Comparison of ENCODE assay signal across 24 cellular contexts in genomic region chr3:122936986-122937385, GRCh38.
A peak's percentile ranks its signal among the peaks of the same experiment; 100 is the strongest.
DNase-seq lines count a peak whose midpoint lies in the region; ATAC-seq and TF ChIP-seq lines count a peak whose summit lies in the region.
"Had no signal": no experiment of that assay in that cellular context is flagged by ENCODE, and none has a peak within 500 bp of the region (broad histone marks: within the 10 kb centered on the region; RNA-seq: fewer than 3 reads in every experiment).

No MANE protein-coding gene starts in this region.

- H4K20me1 ChIP-seq in osteoblast (ENCODE audit: insufficient read depth, low read length), result no peaks in the 10 kb centered on the region

- H3K36me3 ChIP-seq in osteoblast (ENCODE audit: insufficient read depth, low read length), result no peaks in the 10 kb centered on the region
- H3K36me3 ChIP-seq: HAP-1, MG63 had no signal

- no peaks in the 10 kb centered on the region for H3K27me3 ChIP-seq in right cardiac atrium (ENCODE audit: control insufficient read depth, insufficient read depth)
- peaks cover 30% of the 10 kb centered on the region for H3K27me3 ChIP-seq in osteoblast (ENCODE audit: insufficient read depth, low read length)
- H3K27me3 ChIP-seq in foreskin keratinocyte, result peaks cover 5% of the 10 kb centered on the region
- H3K27me3 ChIP-seq: MG63 had no signal

- H2AFZ ChIP-seq in osteoblast (ENCODE audit: low read length), result no peak overlapping the region

- 85% methylated on average over 5 of the region's 5 CpGs for WGBS in right cardiac atrium

- TF ChIP-seq CTCF in osteoblast (IDR thresholded peaks at IDR 0.05; ENCODE audit: extremely low read depth, low read depth, low read length) (no peak), foreskin keratinocyte (conservative IDR thresholded peaks at IDR 0.05) (no peak)

- intact Hi-C loops in Right ventricle myocardium inferior (cut with DNase I) (no loop called here), right cardiac atrium (cut with DNase I) (no loop called here)

- H3K4me2 ChIP-seq in osteoblast (ENCODE audit: insufficient read depth, low read length), result no peak overlapping the region

- H3K27ac ChIP-seq in right cardiac atrium (ENCODE audit: low read length), result no peak overlapping the region
- H3K27ac ChIP-seq in osteoblast (ENCODE audit: low read depth, low read length), result no peak overlapping the region
- H3K27ac ChIP-seq in foreskin keratinocyte, result no peak overlapping the region
- H3K27ac ChIP-seq: C4-2B had no signal

- H3K79me2 ChIP-seq in osteoblast (ENCODE audit: insufficient read depth, low read length), result no peaks in the 10 kb centered on the region

- H3K4me3 ChIP-seq in right cardiac atrium (ENCODE audit: low read length) (no peak overlapping the region), osteoblast (ENCODE audit: insufficient read depth, low read length) (no peak overlapping the region)
- H3K4me3 ChIP-seq: HAP-1, MG63 had no signal

- no peaks in the 10 kb centered on the region for H3K4me1 ChIP-seq in right cardiac atrium (ENCODE audit: control insufficient read depth, insufficient read depth, low read length)
- no peaks in the 10 kb centered on the region for H3K4me1 ChIP-seq in osteoblast (ENCODE audit: insufficient read depth, low read length)
- H3K4me1 ChIP-seq in foreskin keratinocyte, result peaks cover 17% of the 10 kb centered on the region
- H3K4me1 ChIP-seq: HAP-1 had no signal

- DNase-seq in Right ventricle myocardium inferior (ENCODE audit: missing footprints), result no peak
- no peak for DNase-seq in right cardiac atrium
- DNase-seq in NCI-H146 (lab: John Stamatoyannopoulos, UW), result peak; percentile 81
- peak; percentile 63 for DNase-seq in NCI-H69 (lab: John Stamatoyannopoulos, UW)
- DNase-seq in osteoblast (ENCODE audit: insufficient read length, low spot score, missing footprints), result peak; percentile 31
- no peak for DNase-seq in NK-92 (lab: John Stamatoyannopoulos, UW; ENCODE audit: unreplicated experiment)
- DNase-seq in ecto neural progenitor cell (ENCODE audit: low spot score), result no peak
- no peak for DNase-seq in foreskin keratinocyte
- DNase-seq: Caco-2; CD8-positive, alpha-beta T cell; GF-D8; GOT3; IMR-90; KG1; MG63; NCI-H2029; NCI-H2171; NCI-H226; NCI-H510A; NK-92 treated with Interleukin-12 subunit alpha and Interleukin-12 subunit beta, amount 100 ng/mL, for 24 hours; PC-3; SHP77 had no signal

- ATAC-seq in Right ventricle myocardium inferior (peak; percentile 49), right cardiac atrium (no peak), foreskin keratinocyte (no peak)
- ATAC-seq: CD8-positive, alpha-beta T cell; PC-3 had no signal

- H3K9me3 ChIP-seq in right cardiac atrium (ENCODE audit: control insufficient read depth, low read length) (no peaks in the 10 kb centered on the region), osteoblast (ENCODE audit: low read depth, low read length) (no peaks in the 10 kb centered on the region)
- H3K9me3 ChIP-seq: Caco-2, HAP-1, MG63 had no signal

Comparison
In these comparisons a context has a peak if more than half of its experiments do, and no peak if none do; other contexts are left out.
1. DNase-seq: peak in NCI-H146 (single experiment), NCI-H69 (single experiment) and osteoblast (single experiment); none in Right ventricle myocardium inferior (single experiment), right cardiac atrium (0 of 3), NK-92 (single experiment), ecto neural progenitor cell (single experiment) and foreskin keratinocyte (0 of 2).